Comparison of ENCODE assay signal across 13 cellular contexts in the genomic region with DNA sequence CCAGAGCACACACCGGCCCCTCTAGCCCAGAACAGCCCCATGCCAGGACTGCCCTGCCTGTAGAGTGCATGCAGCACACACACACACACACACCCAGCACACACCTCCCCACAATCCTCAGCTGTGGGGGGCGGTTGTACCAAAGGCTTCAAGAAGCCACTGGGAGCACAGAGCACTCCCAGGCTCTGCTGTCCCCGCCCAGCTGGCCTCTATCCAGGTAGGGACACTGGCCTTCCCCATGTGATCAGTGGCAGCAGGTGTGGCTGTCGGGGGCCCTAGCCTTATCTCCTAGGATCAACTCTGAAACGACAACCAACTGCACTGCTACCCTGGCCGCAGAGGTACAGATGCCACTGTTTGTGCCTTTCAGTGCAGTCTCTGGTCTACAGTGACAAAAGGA. TPM values are rescaled to one million over a fixed set of nuclear protein-coding genes. Genes with fewer than 3 reads are reported as not detected.
DNase-seq lines count a peak whose midpoint lies in the region; TF ChIP-seq lines count a peak whose summit lies in the region.
"Had no signal": no experiment of that assay in that cellular context is flagged by ENCODE, and none has a peak within 500 bp of the region (broad histone marks: within the 10 kb centered on the region; RNA-seq: fewer than 3 reads in every experiment).

No MANE protein-coding gene starts in this region.

- POLR2A ChIA-PET in PC-9 (lab: Charles Lee; ENCODE audit: unreplicated experiment): no interaction called here
- POLR2A ChIA-PET in GM10248 (lab: Yijun Ruan, JAX): no interaction called here

- H3K36me3 ChIP-seq in PC-9 (ENCODE audit: low read depth) (no peaks in the 10 kb centered on the region), skeletal muscle tissue (ENCODE audit: control insufficient read depth in 3 of 3, insufficient read depth in 3 of 3, low read length in 3 of 3) (peaks cover 55 to 72% (median 65%) of the 10 kb centered on the region in 3 donors)

- H3K27me3 ChIP-seq in PC-9 (ENCODE audit: insufficient read depth, low read depth) (no peaks in the 10 kb centered on the region), skeletal muscle tissue (ENCODE audit: control insufficient read depth in 3 of 3, insufficient read depth in 3 of 3, low read length in 3 of 3) (no peaks in the 10 kb centered on the region)
- H3K27me3 ChIP-seq: MG63, neutrophil had no signal

- H3K27ac ChIP-seq in PC-9 (no peak overlapping the region), skeletal muscle tissue (ENCODE audit: low read depth, low read length) (no peak overlapping the region)
- H3K27ac ChIP-seq: neutrophil had no signal

- H4K20me1 ChIP-seq in PC-9 (ENCODE audit: insufficient read depth): peaks cover 11% of the 10 kb centered on the region

- H3K9me3 Mint-ChIP-seq in activated T-cell treated with anti-CD3 and anti-CD28 coated beads, Interleukin-2, amount 50 U/mL, for 24 hours: no peaks in the 10 kb centered on the region

- intact Hi-C loops in PC-9 (cut with micrococcal nuclease; ENCODE audit: unreplicated experiment): no loop called here

- H3K4me1 ChIP-seq in PC-9 (replicated peaks; ENCODE audit: insufficient read depth): peaks cover 33% of the 10 kb centered on the region
- H3K4me1 ChIP-seq in skeletal muscle tissue (ENCODE audit: control insufficient read depth in 3 of 3, insufficient read depth in 3 of 3, low read length in 3 of 3): peaks cover 42 to 59% (median 42%) of the 10 kb centered on the region in 3 donors

- no peak for TF ChIP-seq POLR2A in erythroblast (IDR thresholded peaks at IDR 0.05; ENCODE audit: low read length)

- H3K9me3 ChIP-seq in PC-9 (ENCODE audit: insufficient read depth, low read depth) (no peaks in the 10 kb centered on the region), skeletal muscle tissue (ENCODE audit: control insufficient read depth in 3 of 3, low read length in 3 of 3) (no peaks in the 10 kb centered on the region)
- H3K9me3 ChIP-seq: MG63, neutrophil had no signal

- peak overlapping the region in 2 of 3 donors; percentile 6 to 95 for H3K9ac ChIP-seq in skeletal muscle tissue (ENCODE audit: low read depth in 1 of 3, low read length in 3 of 3)

- H3F3A ChIP-seq in PC-9 (ENCODE audit: insufficient read depth, low read depth): peaks cover 18% of the 10 kb centered on the region

- H3K27ac Mint-ChIP-seq in activated T-cell treated with anti-CD3 and anti-CD28 coated beads, Interleukin-2, amount 50 U/mL, for 24 hours: peak overlapping the region; percentile 68

- H3K4me3 ChIP-seq in PC-9: no peak overlapping the region
- H3K4me3 ChIP-seq in skeletal muscle tissue (ENCODE audit: low read length in 3 of 3): peak overlapping the region; percentile 91 to 99 (median 96)
- H3K4me3 ChIP-seq: MG63 had no signal

- peaks cover 30% of the 10 kb centered on the region for H3K79me2 ChIP-seq in PC-9 (ENCODE audit: low read depth)

- DNase-seq in activated T-cell treated with anti-CD3 and anti-CD28 coated beads, Interleukin-2, amount 50 U/mL, for 24 hours: no peak
- no peak for DNase-seq in activated T-cell treated with anti-CD3 and anti-CD28 coated beads, Interleukin-2, amount 50 U/mL, for 48 hours
- DNase-seq in PC-9: no peak
- peak; percentile 40 to 47 for DNase-seq in erythroblast (lab: John Stamatoyannopoulos, UW)
- no peak for DNase-seq in NCI-H2081 treated with DMSO at 0.1 percent for 48 hours (lab: John Stamatoyannopoulos, UW)
- no peak for DNase-seq in A172 (ENCODE audit: low spot score)
- no peak for DNase-seq in GM10248 (ENCODE audit: extremely low spot score)
- DNase-seq: MG63; SHP77; stimulated activated naive CD4-positive, alpha-beta T cell treated with Interleukin-2 at 50 U/mL for 16 hours had no signal

- no peaks in the 10 kb centered on the region for H3K27me3 Mint-ChIP-seq in activated T-cell treated with anti-CD3 and anti-CD28 coated beads, Interleukin-2, amount 50 U/mL, for 24 hours

- no TSS peak for BruUV-seq in PC-9 (replicated peaks; lab: Mats Ljungman, UMichigan)

- H3K9me2 ChIP-seq in PC-9 (ENCODE audit: insufficient read depth): no peaks in the 10 kb centered on the region

- H3K36me3 Mint-ChIP-seq in activated T-cell treated with anti-CD3 and anti-CD28 coated beads, Interleukin-2, amount 50 U/mL, for 24 hours (ENCODE audit: low read depth): peaks cover 86% of the 10 kb centered on the region

- CTCF ChIA-PET in PC-9 (lab: Charles Lee) (no interaction called here), GM10248 (lab: Yijun Ruan, JAX) (interaction anchor here (1.5 to 3.3 kb wide), 2 partner anchors 10 to 50 kb away, joined by 7 to 24 read pairs; no protein-coding TSS in a partner anchor)

- TF ChIP-seq CTCF in PC-9 (conservative IDR thresholded peaks at IDR 0.05) (no peak), GM10248 (IDR thresholded peaks at IDR 0.05; ENCODE audit: control extremely low read depth, extremely low read depth, low read depth, missing control alignments) (no peak)

- H3K4me2 ChIP-seq in PC-9: peak overlapping the region; percentile 92; the same call in 1 of the 2 replicates

- no peak overlapping the region for H2AFZ ChIP-seq in PC-9

- peaks cover 49% of the 10 kb centered on the region for H3K4me1 Mint-ChIP-seq in activated T-cell treated with anti-CD3 and anti-CD28 coated beads, Interleukin-2, amount 50 U/mL, for 24 hours (ENCODE audit: low read depth)

- peak overlapping the region; percentile 96 for H3K4me3 Mint-ChIP-seq in activated T-cell treated with anti-CD3 and anti-CD28 coated beads, Interleukin-2, amount 50 U/mL, for 24 hours

RNA-seq across cellular contexts. Expression of gene ANAPC2, which starts 2.0 kb away (rescaled TPM):
- total RNA-seq in PC-9 (2021) (92.1 and 95.4 TPM in 2 replicates), skeletal muscle tissue (21.4 TPM)
- total RNA-seq in A172 (2014; rRNA removed; shearing (Covaris generic)): 23.1 and 29.2 TPM in 2 replicates

RNA-seq across cellular contexts. Expression of gene SSNA1, which starts 2.1 kb away (rescaled TPM):
- total RNA-seq in PC-9 (2021) (98.7 and 109 TPM in 2 replicates), skeletal muscle tissue (47.0 TPM)
- 257 and 270 TPM in 2 replicates for total RNA-seq in A172 (2014; rRNA removed; shearing (Covaris generic))

RNA-seq across cellular contexts. Expression of gene TPRN, which starts 14.2 kb away (rescaled TPM):
- total RNA-seq in PC-9 (2021): 61.0 and 61.8 TPM in 2 replicates
- 2.6 TPM for total RNA-seq in skeletal muscle tissue
- 26.9 and 34.5 TPM in 2 replicates for total RNA-seq in A172 (2014; rRNA removed; shearing (Covaris generic))

RNA-seq across cellular contexts. Expression of gene TMEM210, which starts 14.5 kb away (rescaled TPM):
- total RNA-seq in PC-9 (2021) (0.74 and 1.5 TPM in 2 replicates), skeletal muscle tissue (not detected)
- total RNA-seq in A172 (2014; rRNA removed; shearing (Covaris generic)): not detected in 2 replicates
- total RNA-seq: NCI-H460 had no signal

RNA-seq across cellular contexts. Expression of gene LRRC26, which starts 16.5 kb away (rescaled TPM):
- total RNA-seq in PC-9 (2021): 2.3 and 2.5 TPM in 2 replicates
- not detected for total RNA-seq in skeletal muscle tissue
- not detected in 2 replicates for total RNA-seq in A172 (2014; rRNA removed; shearing (Covaris generic))
- total RNA-seq: NCI-H460 had no signal

Comparison
In these comparisons a context has a peak if more than half of its experiments do, and no peak if none do; other contexts are left out.
1. DNase-seq: peak in erythroblast (2 of 2); none in activated T-cell treated with anti-CD3 and anti-CD28 coated beads, Interleukin-2, amount 50 U/mL, for 24 hours (single experiment), activated T-cell treated with anti-CD3 and anti-CD28 coated beads, Interleukin-2, amount 50 U/mL, for 48 hours (0 of 2), PC-9 (0 of 2), NCI-H2081 treated with DMSO at 0.1 percent for 48 hours (single experiment), A172 (single experiment) and GM10248 (single experiment).